29 cellular contexts compared by ENCODE assay signal in the genomic region with DNA sequence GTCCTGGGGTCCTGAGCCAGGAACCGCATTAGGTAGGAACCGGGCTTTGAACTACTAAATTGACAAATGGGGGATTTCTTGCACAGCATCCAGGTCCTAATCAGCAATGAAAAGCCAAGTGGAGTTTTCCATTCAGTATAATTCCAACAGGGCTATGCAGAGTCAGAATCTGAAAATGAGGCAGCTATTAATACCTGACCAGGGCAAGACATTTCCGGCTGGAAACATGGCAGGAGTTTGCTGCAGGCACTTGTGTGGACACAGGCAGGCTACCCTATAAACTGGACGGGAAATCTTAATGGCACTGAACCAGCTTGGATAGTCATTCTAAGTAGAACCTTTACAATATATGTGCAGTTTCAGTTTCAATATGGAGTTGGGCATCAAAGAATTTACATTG.
"Had no signal": no experiment of that assay in that cellular context is flagged by ENCODE, and none has a peak within 500 bp of the region (broad histone marks: within the 10 kb centered on the region; RNA-seq: fewer than 3 reads in every experiment).

No MANE protein-coding gene starts in this region.

- H3K4me1 ChIP-seq: SJCRH30 had no signal

- H3K9me3 ChIP-seq: MG63, SJCRH30 had no signal

- H3K36me3 ChIP-seq: MG63, SJCRH30, WERI-Rb-1 had no signal

- H3K27ac ChIP-seq: SJCRH30, SK-N-MC, WERI-Rb-1 had no signal

- ATAC-seq: activated CD8-positive, alpha-beta memory T cell treated with anti-CD3 and anti-CD28 coated beads, Interleukin-2, amount 10 ng/mL, durations not matched to agents 7 days and 5 days; activated naive CD8-positive, alpha-beta T cell treated with anti-CD3 and anti-CD28 coated beads, Interleukin-2, amount 50 U/mL, for 24 hours had no signal

- DNase-seq: activated CD4-positive, alpha-beta memory T cell treated with anti-CD3 and anti-CD28 coated beads, Interleukin-2, amount 10 ng/mL, durations not matched to agents 7 days and 5 days; activated CD4-positive, alpha-beta T cell treated with anti-CD3 and anti-CD28 coated beads for 1 hour; activated CD4-positive, alpha-beta T cell treated with anti-CD3 and anti-CD28 coated beads for 48 hours; activated CD4-positive, CD25-positive, alpha-beta regulatory T cell; activated CD8-positive, alpha-beta memory T cell treated with anti-CD3 and anti-CD28 coated beads for 24 hours; activated CD8-positive, alpha-beta memory T cell treated with anti-CD3 and anti-CD28 coated beads, Interleukin-2, amount 10 ng/mL, durations not matched to agents 7 days and 5 days; activated CD8-positive, alpha-beta memory T cell treated with anti-CD3 and anti-CD28 coated beads, Interleukin-2, amount 50 U/mL, for 48 hours; activated effector memory CD4-positive, alpha-beta T cell treated with Interleukin-2 at 50 U/mL for 16 hours; activated naive CD4-positive, alpha-beta T cell treated with anti-CD3 and anti-CD28 coated beads, Interleukin-2, amount 10 ng/mL, durations not matched to agents 7 days and 5 days; activated naive CD8-positive, alpha-beta T cell treated with anti-CD3 and anti-CD28 coated beads, Interleukin-2, amount 50 U/mL, for 24 hours; activated T-cell treated with anti-CD3 and anti-CD28 coated beads, Interleukin-2, amount 50 U/mL, for 48 hours; anterior cingulate cortex; central memory CD4-positive, alpha-beta T cell; Karpas-422; KBM-7; MG63; MV-4-11; NCI-H1092; NCI-H1436 treated with DMSO at 0.1 percent for 48 hours; NCI-H1694 treated with DMSO at 0.1 percent for 48 hours; NCI-H2029; NCI-H345; NCI-H524 treated with DMSO at 0.1 percent for 48 hours; OCI-M1; SJCRH30; T1000; WERI-Rb-1 had no signal

- FAIRE-seq: bronchial epithelial cell had no signal

- H3K4me3 ChIP-seq: MG63, SJCRH30, SK-N-MC had no signal
